Comparison of ENCODE assay signal across 16 cellular contexts in the genomic region with DNA sequence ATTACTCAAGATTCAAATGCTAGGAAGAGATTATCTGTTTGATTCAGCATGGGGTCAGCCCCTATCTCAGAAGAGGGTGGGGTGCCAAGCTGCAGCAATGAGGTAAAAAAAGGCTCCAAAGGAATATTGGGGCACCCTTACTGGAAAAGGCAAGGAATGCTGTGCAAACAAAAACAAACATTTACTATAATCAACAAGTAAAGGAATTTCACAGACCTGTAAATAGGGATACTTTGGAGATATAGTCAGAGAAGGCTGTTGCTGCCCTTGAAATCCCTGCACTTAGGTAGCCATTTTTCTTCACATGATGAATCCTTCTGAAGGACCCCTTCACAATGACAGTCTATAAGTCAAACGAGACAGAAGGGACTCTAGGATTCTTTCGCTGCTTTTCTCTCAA. TPM values are rescaled to one million over a fixed set of nuclear protein-coding genes. Genes with fewer than 3 reads are reported as not detected.
DNase-seq lines count a peak whose midpoint lies in the region; ATAC-seq and TF ChIP-seq lines count a peak whose summit lies in the region.
"Had no signal": no experiment of that assay in that cellular context is flagged by ENCODE, and none has a peak within 500 bp of the region (broad histone marks: within the 10 kb centered on the region; RNA-seq: fewer than 3 reads in every experiment).

No MANE protein-coding gene starts in this region.

- H3F3A ChIP-seq in smooth muscle cell (ENCODE audit: low read depth): peaks cover 6% of the 10 kb centered on the region

- no peaks in the 10 kb centered on the region for H3K9me2 ChIP-seq in OCI-LY7 (ENCODE audit: insufficient read depth, low read length)
- H3K9me2 ChIP-seq in hepatocyte (replicated peaks; ENCODE audit: insufficient read depth): no peaks in the 10 kb centered on the region

- TF ChIP-seq CTCF in OCI-LY7 (conservative IDR thresholded peaks at IDR 0.05; ENCODE audit: low read length) (no peak), hepatocyte (IDR thresholded peaks at IDR 0.05; ENCODE audit: poor library complexity) (no peak), smooth muscle cell (IDR thresholded peaks at IDR 0.05; ENCODE audit: borderline replicate concordance, insufficient read depth, poor library complexity, severe bottlenecking) (no peak)

- DNase-seq in OCI-LY7 (ENCODE audit: low spot score) (no peak), hepatocyte (ENCODE audit: low spot score) (no peak), smooth muscle cell (lab: John Stamatoyannopoulos, UW; ENCODE audit: unreplicated experiment) (no peak), SIG-M5 treated with dmso at 0.1 percent for 504 hours (lab: John Stamatoyannopoulos, UW; ENCODE audit: unreplicated experiment) (no peak), NCI-H2107 (lab: John Stamatoyannopoulos, UW) (no peak)
- DNase-seq: HFFc6, Karpas-422, MG63, NCI-H1105, NCI-H1694, NCI-H345, NCI-H526 treated with DMSO at 0.1 percent for 48 hours, SIG-M5 had no signal

- H3K4me3 ChIP-seq in BLaER1 (no peak overlapping the region), OCI-LY7 (ENCODE audit: low read depth, low read length, poor library complexity, severe bottlenecking) (no peak overlapping the region), hepatocyte (peak overlapping the region; percentile 14), smooth muscle cell (peak overlapping the region; percentile 21)
- H3K4me3 ChIP-seq: MG63 had no signal

- peak overlapping the region; percentile 83 for H3K4me2 ChIP-seq in BLaER1
- H3K4me2 ChIP-seq in OCI-LY7 (ENCODE audit: low read length): 0 out of 2 replicates have a peak overlapping the region, but pooled peaks have one; percentile 63
- peak overlapping the region; percentile 69 for H3K4me2 ChIP-seq in hepatocyte
- no peak overlapping the region for H3K4me2 ChIP-seq in smooth muscle cell

- H3K9me3 Mint-ChIP-seq in activated T-helper 17 cell treated with anti-CD3 and anti-CD28 coated beads, Interleukin-2, amount 50 U/mL, for 72 hours: no peaks in the 10 kb centered on the region
- H3K9me3 Mint-ChIP-seq: HFFc6 had no signal

- H3K4me3 Mint-ChIP-seq in activated T-helper 17 cell treated with anti-CD3 and anti-CD28 coated beads, Interleukin-2, amount 50 U/mL, for 72 hours: no peak overlapping the region
- H3K4me3 Mint-ChIP-seq: HFFc6 had no signal

- H4K20me1 ChIP-seq in BLaER1 (no peaks in the 10 kb centered on the region), OCI-LY7 (ENCODE audit: insufficient read depth, low read length) (no peaks in the 10 kb centered on the region), hepatocyte (ENCODE audit: insufficient read depth, poor library complexity, severe bottlenecking) (no peaks in the 10 kb centered on the region), smooth muscle cell (ENCODE audit: low read depth) (no peaks in the 10 kb centered on the region)

- H3K79me2 ChIP-seq in OCI-LY7 (ENCODE audit: insufficient read depth, low read depth, low read length) (no peaks in the 10 kb centered on the region), hepatocyte (peaks cover 40% of the 10 kb centered on the region), smooth muscle cell (ENCODE audit: low read depth) (no peaks in the 10 kb centered on the region)

- CTCF ChIA-PET in OCI-LY7 (lab: Charles Lee; ENCODE audit: unreplicated experiment): no interaction called here

- no peak overlapping the region for H3K27ac Mint-ChIP-seq in activated T-helper 17 cell treated with anti-CD3 and anti-CD28 coated beads, Interleukin-2, amount 50 U/mL, for 72 hours

- 65% methylated on average over 2 of the region's 2 CpGs for WGBS in hepatocyte (ENCODE audit: low lambda C conversion rate, missing lambda C conversion rate)
- WGBS in smooth muscle cell (ENCODE audit: low lambda C conversion rate): 75% methylated on average over 2 of the region's 2 CpGs

- no TSS peak for BruUV-seq in OCI-LY7 (replicated peaks; lab: Mats Ljungman, UMichigan)

- no peaks in the 10 kb centered on the region for H3K9me3 ChIP-seq in BLaER1
- H3K9me3 ChIP-seq in OCI-LY7 (ENCODE audit: low read length): no peaks in the 10 kb centered on the region
- H3K9me3 ChIP-seq in hepatocyte (ENCODE audit: low read depth): no peaks in the 10 kb centered on the region
- no peaks in the 10 kb centered on the region for H3K9me3 ChIP-seq in smooth muscle cell (replicated peaks; ENCODE audit: low read depth)
- H3K9me3 ChIP-seq: MG63 had no signal

- H3K27me3 Mint-ChIP-seq in activated T-helper 17 cell treated with anti-CD3 and anti-CD28 coated beads, Interleukin-2, amount 50 U/mL, for 72 hours: no peaks in the 10 kb centered on the region

- H3K4me1 Mint-ChIP-seq in activated T-helper 17 cell treated with anti-CD3 and anti-CD28 coated beads, Interleukin-2, amount 50 U/mL, for 72 hours: peaks cover 5% of the 10 kb centered on the region

- H3K27me3 ChIP-seq in BLaER1: no peaks in the 10 kb centered on the region
- H3K27me3 ChIP-seq in hepatocyte: no peaks in the 10 kb centered on the region
- no peaks in the 10 kb centered on the region for H3K27me3 ChIP-seq in smooth muscle cell (ENCODE audit: low read depth)
- H3K27me3 ChIP-seq: MG63 had no signal

- POLR2A ChIA-PET in OCI-LY7 (lab: Charles Lee): interaction anchor here (1.1 to 1.6 kb wide), 3 partner anchors 8 to 21 kb away, joined by 3 to 6 read pairs (median 4); a partner anchor contains a TSS

- H3K36me3 ChIP-seq in BLaER1 (no peaks in the 10 kb centered on the region), OCI-LY7 (ENCODE audit: insufficient read depth, low read length) (no peaks in the 10 kb centered on the region), hepatocyte (replicated peaks; ENCODE audit: insufficient read depth, low read depth) (no peaks in the 10 kb centered on the region), smooth muscle cell (ENCODE audit: low read depth) (no peaks in the 10 kb centered on the region)
- H3K36me3 ChIP-seq: MG63 had no signal

- 0 out of 2 replicates have a peak overlapping the region, but pooled peaks have one; percentile 39 for H3K27ac ChIP-seq in BLaER1
- H3K27ac ChIP-seq in OCI-LY7 (ENCODE audit: low read depth, low read length, poor library complexity, severe bottlenecking): no peak overlapping the region
- peak overlapping the region; percentile 93 for H3K27ac ChIP-seq in hepatocyte
- no peak overlapping the region for H3K27ac ChIP-seq in smooth muscle cell (ENCODE audit: low read depth)

- H3K36me3 Mint-ChIP-seq in activated T-helper 17 cell treated with anti-CD3 and anti-CD28 coated beads, Interleukin-2, amount 50 U/mL, for 72 hours (ENCODE audit: low read depth): no peaks in the 10 kb centered on the region

- H3K9ac ChIP-seq in BLaER1 (no peak overlapping the region), smooth muscle cell (ENCODE audit: low read depth) (no peak overlapping the region)

- ATAC-seq in HG02981 (IDR thresholded peaks at IDR 0.05; ENCODE audit: unreplicated experiment): no peak
- no peak for ATAC-seq in activated T-helper 17 cell treated with anti-CD3 and anti-CD28 coated beads, Interleukin-2, amount 50 U/mL, for 72 hours (replicated peaks)

- intact Hi-C loops in OCI-LY7 (cut with micrococcal nuclease; ENCODE audit: unreplicated experiment): no loop called here

- H3K4me1 ChIP-seq in BLaER1 (peaks cover 26% of the 10 kb centered on the region), OCI-LY7 (ENCODE audit: insufficient read depth, low read length, poor library complexity, severe bottlenecking) (peaks cover 23% of the 10 kb centered on the region), hepatocyte (ENCODE audit: insufficient read depth) (peaks cover 45% of the 10 kb centered on the region), smooth muscle cell (ENCODE audit: low read depth) (peaks cover 3% of the 10 kb centered on the region)

- H2AFZ ChIP-seq in OCI-LY7 (ENCODE audit: low read length): no peak overlapping the region
- H2AFZ ChIP-seq in hepatocyte: no peak overlapping the region
- no peak overlapping the region for H2AFZ ChIP-seq in smooth muscle cell (ENCODE audit: low read depth)

RNA-seq across cellular contexts. Expression of a gene that starts 10.6 kb away (rescaled TPM):
- total RNA-seq in OCI-LY7 (2014; rRNA removed; shearing (Covaris generic)): 53.3 and 75.8 TPM in 2 replicates
- total RNA-seq in OCI-LY7 (2022): 89.7 and 100 TPM in 2 replicates
- 206 and 216 TPM in 2 replicates for total RNA-seq in hepatocyte
- 83.2 and 88.6 TPM in 2 replicates for polyA plus RNA-seq in hepatocyte
- total RNA-seq in smooth muscle cell: 154 and 155 TPM in 2 replicates
- polyA plus RNA-seq in smooth muscle cell: 66.3 and 75.0 TPM in 2 replicates
- 100 to 1,000 TPM; 115 to 119 TPM for total RNA-seq in activated T-helper 17 cell treated with anti-CD3 and anti-CD28 coated beads, Interleukin-2, amount 50 U/mL, for 72 hours

Comparison
In these comparisons a context has a peak if more than half of its experiments do, and no peak if none do; other contexts are left out.
1. H3K27ac ChIP-seq: peak in BLaER1 (single experiment) and hepatocyte (single experiment); none in OCI-LY7 (single experiment) and smooth muscle cell (single experiment).
2. H3K4me3 ChIP-seq: peak in hepatocyte (single experiment) and smooth muscle cell (single experiment); none in BLaER1 (single experiment) and OCI-LY7 (single experiment).